ENCODE assay signal across 11 cellular contexts in genomic region chr4:133865606-133866327, GRCh38.
DNase-seq lines count a peak whose midpoint lies in the region; ATAC-seq, FAIRE-seq and TF ChIP-seq lines count a peak whose summit lies in the region.
"Had no signal": no experiment of that assay in that cellular context is flagged by ENCODE, and none has a peak within 500 bp of the region (broad histone marks: within the 10 kb centered on the region; RNA-seq: fewer than 3 reads in every experiment).

No MANE protein-coding gene starts in this region.

- H3K27ac Mint-ChIP-seq in mesothelial cell of epicardium, result peak overlapping the region; percentile 24
- no peak overlapping the region for H3K27ac Mint-ChIP-seq in natural killer cell treated with Interleukin-12 subunit alpha and Interleukin-12 subunit beta and Interleukin-15 and Interleukin-18, amount 100 ng/mL, for 72 hours
- H3K27ac Mint-ChIP-seq: stimulated activated naive CD8-positive, alpha-beta T cell treated with anti-CD3 and anti-CD28 coated beads, Interleukin-15, amount 100 ng/mL, for 72 hours had no signal

- H3K4me1 Mint-ChIP-seq in mesothelial cell of epicardium, result no peaks in the 10 kb centered on the region
- no peaks in the 10 kb centered on the region for H3K4me1 Mint-ChIP-seq in natural killer cell treated with Interleukin-12 subunit alpha and Interleukin-12 subunit beta and Interleukin-15 and Interleukin-18, amount 100 ng/mL, for 72 hours (ENCODE audit: low read depth in 2 of 2)
- H3K4me1 Mint-ChIP-seq: stimulated activated naive CD8-positive, alpha-beta T cell treated with anti-CD3 and anti-CD28 coated beads, Interleukin-15, amount 100 ng/mL, for 72 hours had no signal

- no peaks in the 10 kb centered on the region for H3K36me3 Mint-ChIP-seq in mesothelial cell of epicardium
- H3K36me3 Mint-ChIP-seq in natural killer cell treated with Interleukin-12 subunit alpha and Interleukin-12 subunit beta and Interleukin-15 and Interleukin-18, amount 100 ng/mL, for 72 hours, result no peaks in the 10 kb centered on the region

- H3K9me3 Mint-ChIP-seq in mesothelial cell of epicardium, result peaks cover 3% of the 10 kb centered on the region
- H3K9me3 Mint-ChIP-seq in natural killer cell treated with Interleukin-12 subunit alpha and Interleukin-12 subunit beta and Interleukin-15 and Interleukin-18, amount 100 ng/mL, for 72 hours, result peaks cover 9% of the 10 kb centered on the region

- peak; percentile 90 for DNase-seq in GM04504 (ENCODE audit: low read depth)
- peak; percentile 13 for DNase-seq in NT2/D1 (ENCODE audit: low read depth, low spot score)
- DNase-seq in bronchial epithelial cell (ENCODE audit: low read depth), result peak; percentile 76
- no peak for DNase-seq in mesothelial cell of epicardium (ENCODE audit: low spot score in 2 of 2, unreplicated experiment in 2 of 2)
- DNase-seq in natural killer cell treated with Interleukin-12 subunit alpha and Interleukin-12 subunit beta and Interleukin-15 and Interleukin-18, amount 100 ng/mL, for 72 hours (ENCODE audit: low spot score), result no peak
- DNase-seq: activated gamma-delta T cell; MM.1S; stimulated activated naive CD8-positive, alpha-beta T cell treated with anti-CD3 and anti-CD28 coated beads, Interleukin-15, amount 100 ng/mL, for 72 hours had no signal

- H3K4me3 Mint-ChIP-seq in mesothelial cell of epicardium, result no peak overlapping the region
- H3K4me3 Mint-ChIP-seq in natural killer cell treated with Interleukin-12 subunit alpha and Interleukin-12 subunit beta and Interleukin-15 and Interleukin-18, amount 100 ng/mL, for 72 hours, result no peak overlapping the region
- H3K4me3 Mint-ChIP-seq: stimulated activated naive CD8-positive, alpha-beta T cell treated with anti-CD3 and anti-CD28 coated beads, Interleukin-15, amount 100 ng/mL, for 72 hours had no signal

- no peaks in the 10 kb centered on the region for H3K9me3 ChIP-seq in NT2/D1 (ENCODE audit: insufficient read depth, low read length)

- H3K27me3 ChIP-seq in NT2/D1 (ENCODE audit: insufficient read depth, insufficient read length) (no peaks in the 10 kb centered on the region), bronchial epithelial cell (ENCODE audit: control insufficient read depth, insufficient read depth, low read length) (no peaks in the 10 kb centered on the region)

- no peak overlapping the region for H3K9ac ChIP-seq in NT2/D1 (ENCODE audit: insufficient read length, low read depth)

- H3K4me3 ChIP-seq in NT2/D1 (ENCODE audit: insufficient read length, low read depth), result no peak overlapping the region
- H3K4me3 ChIP-seq in bronchial epithelial cell (ENCODE audit: low read depth, low read length), result no peak overlapping the region

- H3K36me3 ChIP-seq in NT2/D1 (ENCODE audit: insufficient read depth, insufficient read length, low read length) (no peaks in the 10 kb centered on the region), bronchial epithelial cell (ENCODE audit: control insufficient read depth, insufficient read depth, low read length) (no peaks in the 10 kb centered on the region)

- H3K27me3 Mint-ChIP-seq in mesothelial cell of epicardium (ENCODE audit: low read depth), result no peaks in the 10 kb centered on the region
- no peaks in the 10 kb centered on the region for H3K27me3 Mint-ChIP-seq in natural killer cell treated with Interleukin-12 subunit alpha and Interleukin-12 subunit beta and Interleukin-15 and Interleukin-18, amount 100 ng/mL, for 72 hours
- H3K27me3 Mint-ChIP-seq: stimulated activated naive CD8-positive, alpha-beta T cell treated with anti-CD3 and anti-CD28 coated beads, Interleukin-15, amount 100 ng/mL, for 72 hours had no signal

- TF ChIP-seq CTCF in bronchial epithelial cell (IDR thresholded peaks at IDR 0.05; ENCODE audit: insufficient read depth, low read length, severe bottlenecking) (no peak), mesothelial cell of epicardium (IDR thresholded peaks at IDR 0.05; ENCODE audit: unreplicated experiment) (no peak)

- ATAC-seq in HG03108 (IDR thresholded peaks at IDR 0.05; ENCODE audit: unreplicated experiment) (no peak), GM18505 (IDR thresholded peaks at IDR 0.05; ENCODE audit: unreplicated experiment) (no peak), GM18502 (IDR thresholded peaks at IDR 0.05; ENCODE audit: poor library complexity, unreplicated experiment) (no peak)
- ATAC-seq in natural killer cell treated with Interleukin-12 subunit alpha and Interleukin-12 subunit beta and Interleukin-15 and Interleukin-18, amount 100 ng/mL, for 72 hours, result no peak
- ATAC-seq: stimulated activated naive CD8-positive, alpha-beta T cell treated with anti-CD3 and anti-CD28 coated beads, Interleukin-15, amount 100 ng/mL, for 72 hours had no signal

- H3K4me1 ChIP-seq in NT2/D1 (ENCODE audit: insufficient read depth, insufficient read length), result no peaks in the 10 kb centered on the region

- no peak for TF ChIP-seq POLR2A in GM18505 (IDR thresholded peaks at IDR 0.05; ENCODE audit: borderline replicate concordance, extremely low read depth, insufficient read depth, insufficient read length)

- FAIRE-seq in bronchial epithelial cell (lab: Jason Lieb, UNC), result no peak

Comparison
In these comparisons a context has a peak if more than half of its experiments do, and no peak if none do; other contexts are left out.
1. DNase-seq: peak in GM04504 (single experiment), NT2/D1 (single experiment) and bronchial epithelial cell (single experiment); none in mesothelial cell of epicardium (0 of 2) and natural killer cell treated with Interleukin-12 subunit alpha and Interleukin-12 subunit beta and Interleukin-15 and Interleukin-18, amount 100 ng/mL, for 72 hours (single experiment).